Comparison of ENCODE assay signal across 1 cellular context in genomic region chrX:108795240-108795639, GRCh38.
TF ChIP-seq lines count a peak whose summit lies in the region.

No MANE protein-coding gene starts in this region.

TF ChIP-seq in GM23338, 12 proteins besides CTCF, POLR2A, EP300 and RAD21 (continued from another document):
- TF ChIP-seq ZNF462 (CRISPR knock-in tag; IDR thresholded peaks at IDR 0.05): no peak
